Comparison of ENCODE assay signal across 15 cellular contexts in genomic region chr14:92633274-92633616, GRCh38.
DNase-seq lines count a peak whose midpoint lies in the region; ATAC-seq, FAIRE-seq and TF ChIP-seq lines count a peak whose summit lies in the region.
"Had no signal": no experiment of that assay in that cellular context is flagged by ENCODE, and none has a peak within 500 bp of the region (broad histone marks: within the 10 kb centered on the region; RNA-seq: fewer than 3 reads in every experiment).

No MANE protein-coding gene starts in this region.

- WGBS in GM12878 (ENCODE audit: insufficient coverage, insufficient replicate concordance, low lambda C conversion rate, missing lambda C conversion rate): 21% methylated on average over 5 of the region's 5 CpGs

- SMC1A ChIA-PET in GM12878 (lab: Charles Lee; ENCODE audit: uncharacterized antibody, unreplicated experiment): interaction anchor here (1.2 to 4.9 kb wide), 7 partner anchors 13 to 56 kb away, joined by 3 to 30 read pairs (median 9); no protein-coding TSS in a partner anchor

- H3K4me1 Mint-ChIP-seq in naive B cell: peaks cover 36 to 49% (median 39%) of the 10 kb centered on the region in 3 donors

- no peak for FAIRE-seq in GM12878 (lab: Jason Lieb, UNC)
- FAIRE-seq: endothelial cell of umbilical vein had no signal

- H3K36me3 Mint-ChIP-seq in naive B cell: peaks cover 0 to 10% of the 10 kb centered on the region in 2 donors

- no peak overlapping the region for H3K4me2 ChIP-seq in GM12878 (ENCODE audit: control insufficient read depth, insufficient read depth)

- H3K27ac ChIP-seq in left ventricle myocardium inferior (replicated peaks): no peak overlapping the region
- no peak overlapping the region for H3K27ac ChIP-seq in GM12878 (ENCODE audit: control insufficient read depth, insufficient read depth)
- H3K27ac ChIP-seq in upper lobe of right lung: no peak overlapping the region

- H3K27me3 Mint-ChIP-seq in naive B cell: no peaks in the 10 kb centered on the region

- no peak for TF ChIP-seq EP300 in GM12878 (IDR thresholded peaks at IDR 0.05; ENCODE audit: borderline replicate concordance in 1 of 2, control insufficient read depth in 1 of 2, low read depth in 2 of 2, low read length in 2 of 2)

- CTCF ChIA-PET in GM12878 (lab: Yijun Ruan, JAX): interaction anchor here (0.6 to 1.3 kb wide), 6 partner anchors 15 to 502 kb away, joined by 3 to 8 read pairs (median 3); no protein-coding TSS in a partner anchor

- no peak for TF ChIP-seq POLR2A in GM12878 (IDR thresholded peaks at IDR 0.05; ENCODE audit: low read depth, low read length)

- peak overlapping the region; percentile 24 to 79 (median 60) for H3K27ac Mint-ChIP-seq in naive B cell
- H3K27ac Mint-ChIP-seq: activated naive CD4-positive, alpha-beta T cell treated with anti-CD3 and anti-CD28 coated beads, Interleukin-2, amount 50 U/mL, for 72 hours; nephron had no signal

- H3K4me3 ChIP-seq in left ventricle myocardium inferior: no peak overlapping the region
- no peak overlapping the region for H3K4me3 ChIP-seq in GM12878
- no peak overlapping the region for H3K4me3 ChIP-seq in upper lobe of right lung

- no peaks in the 10 kb centered on the region for H4K20me1 ChIP-seq in GM12878 (ENCODE audit: control insufficient read depth, insufficient read depth)

- TF ChIP-seq CTCF in left ventricle myocardium inferior (IDR thresholded peaks at IDR 0.05; ENCODE audit: borderline replicate concordance) (no peak), GM12878 (IDR thresholded peaks at IDR 0.05 in 2 of 3, conservative IDR thresholded peaks at IDR 0.05 in 1 of 3; ENCODE audit: control insufficient read depth in 2 of 3, extremely low read depth in 1 of 3, insufficient read depth in 1 of 3, low read depth in 3 of 3, low read length in 3 of 3) (no peak), upper lobe of right lung (IDR thresholded peaks at IDR 0.05) (no peak)

- H3K27me3 ChIP-seq in left ventricle myocardium inferior (ENCODE audit: low read depth) (no peaks in the 10 kb centered on the region), GM12878 (replicated peaks in 1 of 2; ENCODE audit: control insufficient read depth in 2 of 2, insufficient read depth in 2 of 2, low read length in 1 of 2) (no peaks in the 10 kb centered on the region; a peak in 1 of 4 replicates), upper lobe of right lung (no peaks in the 10 kb centered on the region)

- H3K9me3 Mint-ChIP-seq in naive B cell: peaks cover 0 to 4% (median 2%) of the 10 kb centered on the region in 7 donors
- H3K9me3 Mint-ChIP-seq: activated naive CD4-positive, alpha-beta T cell treated with anti-CD3 and anti-CD28 coated beads, Interleukin-2, amount 50 U/mL, for 72 hours; nephron had no signal

- H3K4me1 ChIP-seq in left ventricle myocardium inferior (peaks cover 4% of the 10 kb centered on the region), GM12878 (ENCODE audit: control insufficient read depth, insufficient read depth, low read length) (peaks cover 3% of the 10 kb centered on the region; the same call in 1 of the 2 replicates), upper lobe of right lung (peaks cover 5% of the 10 kb centered on the region)

- intact Hi-C loops in Right ventricle myocardium inferior (cut with DNase I) (no loop called here), left ventricle myocardium inferior (cut with micrococcal nuclease) (no loop called here), GM12878 (cut with micrococcal nuclease; ENCODE audit: unreplicated experiment) (no loop called here), upper lobe of right lung (cut with DNase I) (no loop called here)

- no peak for TF ChIP-seq RAD21 in GM12878 (IDR thresholded peaks at IDR 0.05; ENCODE audit: insufficient read depth, low read depth, low read length)

- in situ Hi-C loops in GM12878 (cut with MboI): no loop called here

- RAD21 ChIA-PET in GM12878 (lab: Charles Lee; ENCODE audit: unreplicated experiment): interaction anchor here (0.7 to 4.2 kb wide), 6 partner anchors 18 to 243 kb away, joined by 3 to 25 read pairs (median 5); no protein-coding TSS in a partner anchor

- DNase-seq in Right ventricle myocardium inferior (ENCODE audit: missing footprints) (no peak), left ventricle myocardium inferior (no peak), GM12878 (ENCODE audit: low read depth, low spot score) (no peak), naive B cell (no peak), upper lobe of right lung (peak; percentile 72), NCI-H345 (lab: John Stamatoyannopoulos, UW) (no peak)
- no peak for DNase-seq in stimulated activated CD4-positive, alpha-beta T cell treated with anti-CD3 and anti-CD28 coated beads, Interleukin-4, amount 100 ng/mL, for 1 hour
- DNase-seq: central memory CD4-positive, alpha-beta T cell; DMS153; kidney glomerular epithelial cell; NCI-H1092 treated with DMSO at 0.1 percent for 48 hours had no signal

- H3K9me3 ChIP-seq in left ventricle myocardium inferior (replicated peaks) (peaks cover 6% of the 10 kb centered on the region), GM12878 (replicated peaks; ENCODE audit: control insufficient read depth, insufficient read depth, low read length) (no peaks in the 10 kb centered on the region; the same call in 1 of the 3 replicates), upper lobe of right lung (no peaks in the 10 kb centered on the region)

- ATAC-seq in Right ventricle myocardium inferior: peak; percentile 73
- ATAC-seq in GM12878: peak; percentile 51
- peak; percentile 71 to 76 for ATAC-seq in naive B cell (ENCODE audit: low read depth in 2 of 2)
- peak; percentile 87 for ATAC-seq in upper lobe of right lung
- no peak for ATAC-seq in HG02885 (IDR thresholded peaks at IDR 0.05; ENCODE audit: poor library complexity, unreplicated experiment)
- ATAC-seq: activated naive CD4-positive, alpha-beta T cell treated with anti-CD3 and anti-CD28 coated beads, Interleukin-2, amount 50 U/mL, for 72 hours had no signal

- H3K79me2 ChIP-seq in GM12878 (ENCODE audit: control insufficient read depth, insufficient read depth, low read length): no peaks in the 10 kb centered on the region

- H2AFZ ChIP-seq in GM12878 (ENCODE audit: control insufficient read depth, low read depth, low read length): no peak overlapping the region

- H3K4me3 Mint-ChIP-seq in naive B cell: peak overlapping the region in 7 of 8 donors; percentile 71 to 91 (median 80)
- H3K4me3 Mint-ChIP-seq: nephron had no signal

- no peak overlapping the region for H3K9ac ChIP-seq in GM12878 (ENCODE audit: control insufficient read depth, insufficient read depth, low read length)

- POLR2A ChIA-PET in GM12878 (lab: Charles Lee): interaction anchor here (0.6 to 1.0 kb wide), 3 partner anchors 19 to 128 kb away, joined by 5 to 10 read pairs (median 5); no protein-coding TSS in a partner anchor

- no TSS peak for BruUV-seq in GM12878 (replicated peaks; lab: Mats Ljungman, UMichigan)

- H3K36me3 ChIP-seq in left ventricle myocardium inferior (no peaks in the 10 kb centered on the region), GM12878 (ENCODE audit: control insufficient read depth in 2 of 2, insufficient read depth in 2 of 2, low read length in 1 of 2) (no peaks in the 10 kb centered on the region), upper lobe of right lung (no peaks in the 10 kb centered on the region)

TF ChIP-seq in GM12878, 131 proteins besides CTCF, POLR2A, EP300 and RAD21 (continues in another document):
- no peak for TF ChIP-seq MAX (IDR thresholded peaks at IDR 0.05; ENCODE audit: low read depth, low read length)
- TF ChIP-seq SREBF1 (IDR thresholded peaks at IDR 0.05; ENCODE audit: low read length): no peak
- TF ChIP-seq WRNIP1 (IDR thresholded peaks at IDR 0.05; ENCODE audit: borderline replicate concordance, low read depth, low read length): no peak
- TF ChIP-seq MYC (IDR thresholded peaks at IDR 0.05; ENCODE audit: insufficient read depth, insufficient read length, insufficient replicate concordance, low read length, severe bottlenecking): no peak
- TF ChIP-seq SUZ12 (IDR thresholded peaks at IDR 0.05; ENCODE audit: unreplicated experiment): no peak
- TF ChIP-seq BHLHE40 (IDR thresholded peaks at IDR 0.05; ENCODE audit: borderline replicate concordance in 1 of 2, low read depth in 2 of 2, low read length in 1 of 2): no peak
- TF ChIP-seq RFX5 (IDR thresholded peaks at IDR 0.05; ENCODE audit: low read depth, low read length): no peak
- no peak for TF ChIP-seq IKZF1 (conservative IDR thresholded peaks at IDR 0.05)
- TF ChIP-seq JUND (IDR thresholded peaks at IDR 0.05; ENCODE audit: low read depth, low read length): no peak
- no peak for TF ChIP-seq HDAC2 (IDR thresholded peaks at IDR 0.05)
- no peak for TF ChIP-seq ZNF687 (IDR thresholded peaks at IDR 0.05)
- no peak for TF ChIP-seq FOS (IDR thresholded peaks at IDR 0.05; ENCODE audit: borderline replicate concordance, extremely low read depth, insufficient read length)
